Comparison of ENCODE assay signal across 8 cellular contexts in the genomic region with DNA sequence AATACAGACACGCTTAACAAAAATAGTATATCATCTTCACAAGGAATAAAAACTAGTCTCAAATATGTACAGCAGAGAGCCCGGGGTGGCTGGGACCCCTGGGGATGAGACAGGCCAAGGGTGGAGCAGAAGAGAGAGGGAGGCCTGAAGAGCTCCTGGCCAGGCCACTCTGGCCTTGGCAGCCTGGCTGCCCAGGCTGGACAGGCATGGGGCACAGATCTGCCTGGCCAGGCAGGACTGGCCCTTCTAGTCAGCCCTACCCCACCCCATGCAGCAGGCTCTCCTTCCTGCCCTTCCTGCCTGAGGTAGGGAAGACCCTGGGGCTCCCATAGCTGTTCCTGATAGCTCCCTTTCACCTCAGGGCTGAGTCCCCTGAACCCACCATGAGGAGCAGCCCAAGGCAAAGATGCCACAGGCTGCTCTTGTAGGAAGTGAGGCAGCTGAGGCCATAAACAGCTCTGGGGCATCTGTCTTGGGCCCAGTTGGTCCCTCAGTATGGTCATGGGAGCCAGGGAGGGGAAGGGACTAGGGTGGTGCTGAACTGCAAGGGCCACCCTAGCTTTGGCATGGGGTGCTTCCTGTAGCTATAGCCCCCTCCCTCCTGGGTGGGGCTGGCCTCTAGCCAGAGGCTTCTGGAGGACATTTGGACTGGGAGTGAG. TPM values are rescaled to one million over a fixed set of nuclear protein-coding genes. Genes with fewer than 3 reads are reported as not detected.
DNase-seq lines count a peak whose midpoint lies in the region; ATAC-seq and TF ChIP-seq lines count a peak whose summit lies in the region.

No MANE protein-coding gene starts in this region.

- POLR2A ChIA-PET in CD8-positive, alpha-beta memory T cell (lab: Charles Lee) = interaction anchor here (0.6 to 2.4 kb wide), 2 partner anchors 58 to 92 kb away, joined by 5 to 15 read pairs; partner anchors contain the start of gene BCL2L1

- H3K27ac Mint-ChIP-seq in CD8-positive, alpha-beta memory T cell = peak overlapping the region; percentile 17 to 97 (median 88)

- peaks cover 62 to 72% (median 69%) of the 10 kb centered on the region in 3 donors for H3K4me1 Mint-ChIP-seq in CD8-positive, alpha-beta memory T cell

- H3K4me3 Mint-ChIP-seq in CD8-positive, alpha-beta memory T cell = peak overlapping the region in 1 of 7 donors; percentile 74

- peaks cover 0 to 32% (median 2%) of the 10 kb centered on the region in 3 donors for H3K36me3 Mint-ChIP-seq in CD8-positive, alpha-beta memory T cell

- WGBS in esophagus, 2 donors = 57 to 68% methylated on average over 2 of the region's 2 CpGs
- WGBS in prostate gland = 13% methylated on average over 2 of the region's 2 CpGs

- no peak for ATAC-seq in GM18502 (IDR thresholded peaks at IDR 0.05; ENCODE audit: poor library complexity, unreplicated experiment)
- no peak for ATAC-seq in HG03025 (IDR thresholded peaks at IDR 0.05; ENCODE audit: low FRiP score, unreplicated experiment)

- intact Hi-C loops in prostate gland (cut with DNase I) = no loop called here
- intact Hi-C loops in posterior cingulate gyrus (cut with DNase I) = no loop called here

- H3K27ac ChIP-seq in CD8-positive, alpha-beta memory T cell (ENCODE audit: low read depth, low read length) = peak overlapping the region; percentile 69
- H3K27ac ChIP-seq in Peyer's patch (peak overlapping the region; percentile 32 to 81 (median 59)), esophagus (ENCODE audit: low read depth in 2 of 2, low read length in 1 of 2) (peak overlapping the region; percentile 28 to 53), prostate gland (peak overlapping the region; percentile 78 to 91)

- H3K4me3 ChIP-seq in CD8-positive, alpha-beta memory T cell (ENCODE audit: low read length) = no peak overlapping the region
- H3K4me3 ChIP-seq in Peyer's patch = no peak overlapping the region
- no peak overlapping the region for H3K4me3 ChIP-seq in esophagus (ENCODE audit: low read depth in 1 of 2, low read length in 2 of 2)
- H3K4me3 ChIP-seq in prostate gland = no peak overlapping the region

- H3K9me3 Mint-ChIP-seq in CD8-positive, alpha-beta memory T cell = no peaks in the 10 kb centered on the region

- peaks cover 49% of the 10 kb centered on the region for H3K4me1 ChIP-seq in CD8-positive, alpha-beta memory T cell (ENCODE audit: insufficient read depth, low read length)
- H3K4me1 ChIP-seq in Peyer's patch (peaks cover 0 to 71% (median 6%) of the 10 kb centered on the region in 4 donors), esophagus (ENCODE audit: control insufficient read depth in 2 of 2, insufficient read depth in 2 of 2, low read length in 1 of 2) (peaks cover 3 to 13% of the 10 kb centered on the region in 2 donors), prostate gland (replicated peaks) (peaks cover 32% of the 10 kb centered on the region)

- CTCF ChIA-PET in CD8-positive, alpha-beta memory T cell (lab: Charles Lee) = interaction anchor here (1.2 to 3.1 kb wide), 3 partner anchors 56 to 102 kb away, joined by 3 to 68 read pairs (median 6); partner anchors contain the start of gene BCL2L1

- H3K27me3 Mint-ChIP-seq in CD8-positive, alpha-beta memory T cell = no peaks in the 10 kb centered on the region

- no peaks in the 10 kb centered on the region for H3K9me3 ChIP-seq in CD8-positive, alpha-beta memory T cell (ENCODE audit: low read length)
- no peaks in the 10 kb centered on the region for H3K9me3 ChIP-seq in Peyer's patch
- no peaks in the 10 kb centered on the region for H3K9me3 ChIP-seq in esophagus (ENCODE audit: control insufficient read depth in 2 of 2, insufficient read depth in 1 of 2, low read depth in 1 of 2, low read length in 1 of 2)
- no peaks in the 10 kb centered on the region for H3K9me3 ChIP-seq in prostate gland

- H3K36me3 ChIP-seq in CD8-positive, alpha-beta memory T cell (ENCODE audit: insufficient read depth, low read length) = peaks cover 8% of the 10 kb centered on the region
- H3K36me3 ChIP-seq in Peyer's patch = peaks cover 0 to 16% (median 0%) of the 10 kb centered on the region in 3 donors
- H3K36me3 ChIP-seq in esophagus (ENCODE audit: control insufficient read depth in 2 of 2, insufficient read depth in 2 of 2, low read length in 1 of 2) = peaks cover 0 to 17% of the 10 kb centered on the region in 2 donors
- peaks cover 0 to 6% of the 10 kb centered on the region in 2 donors for H3K36me3 ChIP-seq in prostate gland

- DNase-seq in CD8-positive, alpha-beta memory T cell = no peak
- DNase-seq in Peyer's patch = no peak
- DNase-seq in prostate gland (ENCODE audit: low spot score) = peak; percentile 37
- no peak for DNase-seq in SHP77 treated with DMSO at 0.1 percent for 48 hours (lab: John Stamatoyannopoulos, UW)
- DNase-seq in posterior cingulate gyrus = no peak

- H3K27me3 ChIP-seq in CD8-positive, alpha-beta memory T cell (ENCODE audit: insufficient read depth, low read length, poor library complexity, severe bottlenecking) = no peaks in the 10 kb centered on the region
- no peaks in the 10 kb centered on the region for H3K27me3 ChIP-seq in Peyer's patch
- H3K27me3 ChIP-seq in esophagus (ENCODE audit: control insufficient read depth in 1 of 2, insufficient read depth in 2 of 2, low read length in 2 of 2) = no peaks in the 10 kb centered on the region
- no peaks in the 10 kb centered on the region for H3K27me3 ChIP-seq in prostate gland (replicated peaks; ENCODE audit: insufficient read depth)

- no peak for TF ChIP-seq CTCF in Peyer's patch (IDR thresholded peaks at IDR 0.05)
- TF ChIP-seq CTCF in prostate gland (IDR thresholded peaks at IDR 0.05) = no peak

- no peak for TF ChIP-seq POLR2A in Peyer's patch (IDR thresholded peaks at IDR 0.05)
- no peak for TF ChIP-seq POLR2A in prostate gland (IDR thresholded peaks at IDR 0.05)

RNA-seq across cellular contexts. Expression of gene COX4I2, which starts 27.1 kb away (rescaled TPM):
- not detected for total RNA-seq in CD8-positive, alpha-beta memory T cell
- not detected for polyA plus RNA-seq in CD8-positive, alpha-beta memory T cell
- 1 to 10 TPM in 1 of 4 donors, not detected in 3; 2.5 TPM for total RNA-seq in Peyer's patch
- 1 to 10 TPM; 2.6 to 3.8 TPM for polyA plus RNA-seq in esophagus
- total RNA-seq in prostate gland = 1 to 10 TPM in 1 of 2 donors, under 1 TPM in 1; 0.41 to 3.6 TPM

RNA-seq across cellular contexts. Expression of gene BCL2L1, which starts 57.8 kb away (rescaled TPM):
- total RNA-seq in CD8-positive, alpha-beta memory T cell = 100 to 1,000 TPM; 328 TPM
- polyA plus RNA-seq in CD8-positive, alpha-beta memory T cell = 32.1 TPM
- total RNA-seq in Peyer's patch (100 to 1,000 TPM in 3 of 4 donors, 10 to 100 TPM in 1; 85.0 to 185 (median 144) TPM), prostate gland (100 to 1,000 TPM; 127 to 155 TPM)
- polyA plus RNA-seq in esophagus = 10 to 100 TPM; 60.0 to 80.9 TPM

RNA-seq across cellular contexts. Expression of gene ID1, which starts 59.7 kb away (rescaled TPM):
- under 1 TPM; 0.55 to 0.72 TPM for total RNA-seq in CD8-positive, alpha-beta memory T cell
- 2.2 TPM for polyA plus RNA-seq in CD8-positive, alpha-beta memory T cell
- 100 to 1,000 TPM; 408 to 760 (median 570) TPM for total RNA-seq in Peyer's patch
- 100 to 1,000 TPM; 158 to 489 TPM for polyA plus RNA-seq in esophagus
- 100 to 1,000 TPM; 356 to 514 TPM for total RNA-seq in prostate gland

Comparison
In these comparisons a context has a peak if more than half of its experiments do, and no peak if none do; other contexts are left out.
1. RNA of gene ID1, which starts 59.7 kb away (total RNA-seq): 408 to 760 TPM in Peyer's patch and 356 to 514 TPM in prostate gland; 0.55 to 0.72 TPM in CD8-positive, alpha-beta memory T cell; every median in the first group is over 100 times any median in the second.
2. Peak in every context shown above with its lines, with median percentiles within 50 percentile points of each other: H3K27ac ChIP-seq.